Comparison of ENCODE assay signal across 10 cellular contexts in the genomic region with DNA sequence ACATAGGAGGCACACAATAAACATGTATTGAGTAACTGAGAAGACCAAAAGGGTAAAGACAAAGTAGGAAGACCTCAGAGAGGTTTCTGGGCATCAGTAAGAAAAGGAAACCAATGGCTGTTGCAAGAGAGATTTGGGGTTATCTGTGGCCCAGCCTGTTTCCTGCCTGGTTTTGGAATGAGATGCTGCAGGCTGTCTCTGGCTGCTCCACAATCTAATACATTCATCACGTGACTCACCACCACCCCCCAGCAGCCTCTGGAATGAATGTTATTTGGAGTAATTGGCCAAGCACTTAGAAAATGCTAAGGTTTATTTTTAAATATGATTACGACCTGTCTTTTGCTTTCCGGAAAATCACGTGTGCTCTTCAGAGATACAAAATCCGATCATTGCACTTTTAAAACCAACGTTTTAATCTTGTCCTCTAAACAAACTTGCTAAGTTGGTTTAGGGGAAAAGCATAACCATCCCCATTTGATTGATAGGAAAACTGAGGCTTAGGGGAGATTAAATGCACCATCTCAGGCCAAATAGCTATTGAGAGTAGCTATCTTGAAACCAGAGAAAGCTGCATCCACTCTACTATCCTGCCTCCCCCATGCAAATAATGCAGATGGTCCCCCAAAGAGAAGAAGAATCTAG.
A peak's percentile ranks its signal among the peaks of the same experiment; 100 is the strongest.
DNase-seq lines count a peak whose midpoint lies in the region; ATAC-seq and TF ChIP-seq lines count a peak whose summit lies in the region.
"Had no signal": no experiment of that assay in that cellular context is flagged by ENCODE, and none has a peak within 500 bp of the region (broad histone marks: within the 10 kb centered on the region; RNA-seq: fewer than 3 reads in every experiment).

No MANE protein-coding gene starts in this region.

- H3K4me3 Mint-ChIP-seq in endothelial cell (ENCODE audit: unreplicated experiment) = no peak overlapping the region
- H3K4me3 Mint-ChIP-seq in effector memory CD8-positive, alpha-beta T cell = no peak overlapping the region
- H3K4me3 Mint-ChIP-seq: activated T-cell treated with anti-CD3 and anti-CD28 coated beads, Interleukin-2, amount 50 U/mL, for 4 hours had no signal

- H3K4me1 Mint-ChIP-seq in endothelial cell (ENCODE audit: unreplicated experiment) = no peaks in the 10 kb centered on the region
- peaks cover 0 to 2% of the 10 kb centered on the region in 2 donors for H3K4me1 Mint-ChIP-seq in effector memory CD8-positive, alpha-beta T cell (ENCODE audit: low read depth in 2 of 2)

- no peak overlapping the region for H3K27ac Mint-ChIP-seq in endothelial cell (ENCODE audit: unreplicated experiment)
- no peak overlapping the region for H3K27ac Mint-ChIP-seq in effector memory CD8-positive, alpha-beta T cell

- peaks cover 8% of the 10 kb centered on the region for H3K27me3 Mint-ChIP-seq in endothelial cell (ENCODE audit: unreplicated experiment)
- H3K27me3 Mint-ChIP-seq in effector memory CD8-positive, alpha-beta T cell = peaks cover 18 to 20% of the 10 kb centered on the region in 2 donors

- H3K36me3 Mint-ChIP-seq in endothelial cell (ENCODE audit: low read depth, unreplicated experiment) = no peaks in the 10 kb centered on the region
- no peaks in the 10 kb centered on the region for H3K36me3 Mint-ChIP-seq in effector memory CD8-positive, alpha-beta T cell (ENCODE audit: insufficient read depth)

- TF ChIP-seq CTCF in endothelial cell (IDR thresholded peaks at IDR 0.05; ENCODE audit: unreplicated experiment) = no peak
- TF ChIP-seq CTCF in omental fat pad (IDR thresholded peaks at IDR 0.05) = no peak

- H3K9me3 Mint-ChIP-seq in endothelial cell (ENCODE audit: unreplicated experiment) = no peaks in the 10 kb centered on the region
- H3K9me3 Mint-ChIP-seq in effector memory CD8-positive, alpha-beta T cell = no peaks in the 10 kb centered on the region
- H3K9me3 Mint-ChIP-seq: activated T-cell treated with anti-CD3 and anti-CD28 coated beads, Interleukin-2, amount 50 U/mL, for 4 hours had no signal

- DNase-seq in GDM1 (lab: John Stamatoyannopoulos, UW) = peak; percentile 21
- peak; percentile 83 for DNase-seq in NOMO-1 treated with DMSO at 0.1 percent for 48 hours (lab: John Stamatoyannopoulos, UW; ENCODE audit: unreplicated experiment)
- peak; percentile 13 for DNase-seq in endothelial cell (ENCODE audit: low spot score)
- peak; percentile 65 for DNase-seq in omental fat pad (ENCODE audit: low spot score)
- no peak for DNase-seq in effector memory CD8-positive, alpha-beta T cell
- no peak for DNase-seq in ecto neural progenitor cell (ENCODE audit: low spot score)
- DNase-seq in middle frontal gyrus (ENCODE audit: extremely low spot score, low spot score) = no peak
- DNase-seq: activated T-cell treated with anti-CD3 and anti-CD28 coated beads, Interleukin-2, amount 50 U/mL, for 4 hours; NCI-H526 treated with DMSO at 0.1 percent for 48 hours had no signal

- ATAC-seq in omental fat pad (ENCODE audit: low FRiP score) (peak; percentile 80), HG02678 (IDR thresholded peaks at IDR 0.05; ENCODE audit: unreplicated experiment) (no peak)
- ATAC-seq in effector memory CD8-positive, alpha-beta T cell (replicated peaks) = no peak
- ATAC-seq: activated T-cell treated with anti-CD3 and anti-CD28 coated beads, Interleukin-2, amount 50 U/mL, for 4 hours had no signal

Comparison
In these comparisons a context has a peak if more than half of its experiments do, and no peak if none do; other contexts are left out.
1. DNase-seq: peak in GDM1 (single experiment), NOMO-1 treated with DMSO at 0.1 percent for 48 hours (single experiment), endothelial cell (single experiment) and omental fat pad (single experiment); none in effector memory CD8-positive, alpha-beta T cell (0 of 3), ecto neural progenitor cell (single experiment) and middle frontal gyrus (single experiment).